ENCODE assay signal across 9 cellular contexts in genomic region chr17:4555863-4556646, GRCh38. TPM values are rescaled to one million over a fixed set of nuclear protein-coding genes. Genes with fewer than 3 reads are reported as not detected.
DNase-seq lines count a peak whose midpoint lies in the region; ATAC-seq, FAIRE-seq and TF ChIP-seq lines count a peak whose summit lies in the region.
"Had no signal": no experiment of that assay in that cellular context is flagged by ENCODE, and none has a peak within 500 bp of the region (broad histone marks: within the 10 kb centered on the region; RNA-seq: fewer than 3 reads in every experiment).

No MANE protein-coding gene starts in this region.

- ATAC-seq in HG02759 (IDR thresholded peaks at IDR 0.05; ENCODE audit: unreplicated experiment): no peak
- no peak for ATAC-seq in HG02610 (IDR thresholded peaks at IDR 0.05; ENCODE audit: unreplicated experiment)

- TF ChIP-seq CTCF in A673 (conservative IDR thresholded peaks at IDR 0.05; ENCODE audit: low read depth, low read length) (no peak), bronchial epithelial cell (IDR thresholded peaks at IDR 0.05; ENCODE audit: insufficient read depth, low read length, severe bottlenecking) (no peak)

- DNase-seq in A673 (ENCODE audit: low spot score) (no peak), bronchial epithelial cell (ENCODE audit: low read depth) (no peak), NCI-H2196 (lab: John Stamatoyannopoulos, UW; ENCODE audit: unreplicated experiment) (no peak), KBM-7 (no peak)

- H3K27ac ChIP-seq in A673 (ENCODE audit: low read depth, low read length, poor library complexity, severe bottlenecking) (peak overlapping the region; percentile 71), HUES6 (ENCODE audit: low read depth, low read length) (peak overlapping the region; percentile 33; the same call in 1 of the 2 replicates)

- CTCF ChIA-PET in A673 (lab: Charles Lee): interaction anchor here (1.0 to 1.8 kb wide), 2 partner anchors 10 to 71 kb away, joined by 5 to 6 read pairs; no protein-coding TSS in a partner anchor

- H3K9ac ChIP-seq in HUES6 (ENCODE audit: low read length) (peak overlapping the region; percentile 84), mucosa of stomach (ENCODE audit: low read length) (peak overlapping the region; percentile 81)

- H3K27me3 ChIP-seq in A673 (replicated peaks; ENCODE audit: insufficient read depth, low read depth, low read length, poor library complexity): no peaks in the 10 kb centered on the region
- H3K27me3 ChIP-seq in HUES6 (ENCODE audit: control insufficient read depth, insufficient read depth, low read length): no peaks in the 10 kb centered on the region
- no peaks in the 10 kb centered on the region for H3K27me3 ChIP-seq in bronchial epithelial cell (ENCODE audit: control insufficient read depth, insufficient read depth, low read length)
- H3K27me3 ChIP-seq in mucosa of stomach (ENCODE audit: control insufficient read depth, insufficient read depth, low read length): no peaks in the 10 kb centered on the region

- BruUV-seq in A673 (replicated peaks; lab: Mats Ljungman, UMichigan): TSS peak; percentile 99

- H3K36me3 ChIP-seq in A673 (ENCODE audit: insufficient read depth, low read length, poor library complexity, severe bottlenecking): peaks cover 31% of the 10 kb centered on the region
- peaks cover 32% of the 10 kb centered on the region for H3K36me3 ChIP-seq in HUES6 (ENCODE audit: control insufficient read depth, insufficient read depth, low read length)
- peaks cover 25% of the 10 kb centered on the region for H3K36me3 ChIP-seq in bronchial epithelial cell (ENCODE audit: control insufficient read depth, insufficient read depth, low read length)
- peaks cover 2% of the 10 kb centered on the region for H3K36me3 ChIP-seq in mucosa of stomach (ENCODE audit: control insufficient read depth, insufficient read depth, low read length)

- in situ Hi-C loops in KBM-7 (cut with MboI; ENCODE audit: low pct_unique_long_range_greater_than_20kb, low sequenced_read_pairs): no loop called here

- POLR2A ChIA-PET in A673 (lab: Charles Lee; ENCODE audit: low non-redundant PET): no interaction called here

- H3K4me1 ChIP-seq in A673 (ENCODE audit: insufficient read depth, low read length, poor library complexity, severe bottlenecking) (peaks cover 6% of the 10 kb centered on the region), HUES6 (ENCODE audit: control insufficient read depth, insufficient read depth, low read length) (peaks cover 26% of the 10 kb centered on the region), mucosa of stomach (ENCODE audit: control insufficient read depth, insufficient read depth, low read length) (peaks cover 40% of the 10 kb centered on the region)

- no peaks in the 10 kb centered on the region for H3K9me3 ChIP-seq in A673 (ENCODE audit: low read depth, low read length, poor library complexity, severe bottlenecking)
- no peaks in the 10 kb centered on the region for H3K9me3 ChIP-seq in HUES6 (ENCODE audit: control insufficient read depth, insufficient read depth, low read depth, low read length)
- no peaks in the 10 kb centered on the region for H3K9me3 ChIP-seq in mucosa of stomach (ENCODE audit: control insufficient read depth, low read length)

- FAIRE-seq in bronchial epithelial cell (lab: Jason Lieb, UNC): no peak

- intact Hi-C loops in A673 (cut with micrococcal nuclease; ENCODE audit: unreplicated experiment): no loop called here

- H3K4me3 ChIP-seq in A673 (ENCODE audit: low read depth, low read length, poor library complexity, severe bottlenecking) (peak overlapping the region; percentile 91), HUES6 (ENCODE audit: low read depth, low read length) (peak overlapping the region; percentile 83), bronchial epithelial cell (ENCODE audit: low read depth, low read length) (peak overlapping the region; percentile 100), mucosa of stomach (ENCODE audit: low read length) (peak overlapping the region; percentile 79)

RNA-seq across cellular contexts. Expression of gene MYBBP1A, which starts 0.9 kb away (rescaled TPM):
- 163 and 177 TPM in 2 replicates for total RNA-seq in A673 (2021)
- total RNA-seq in bronchial epithelial cell: 45.1 and 60.6 TPM in 2 replicates

RNA-seq across cellular contexts. Expression of gene GGT6, which starts 4.3 kb away (rescaled TPM):
- total RNA-seq in A673 (2021) (not detected in 2 replicates), bronchial epithelial cell (6.6 and 24.1 TPM in 2 replicates)
- total RNA-seq: T-helper 1 cell treated with Interleukin-12 subunit alpha and Interleukin-12 subunit beta and Interleukin-4 antibody, amounts not matched to agents 30 ng/mL and 1 ng/mL, for 36 hours had no signal

RNA-seq across cellular contexts. Expression of gene SMTNL2, which starts 28.3 kb away (rescaled TPM):
- total RNA-seq in A673 (2021) (not detected in 2 replicates), bronchial epithelial cell (not detected in 2 replicates)
- total RNA-seq: T-helper 1 cell treated with Interleukin-12 subunit alpha and Interleukin-12 subunit beta and Interleukin-4 antibody, amounts not matched to agents 30 ng/mL and 1 ng/mL, for 36 hours had no signal

RNA-seq across cellular contexts. Expression of gene SPNS2, which starts 57.4 kb away (rescaled TPM):
- total RNA-seq in A673 (2021) (not detected in 2 replicates), bronchial epithelial cell (3.9 and 22.8 TPM in 2 replicates)
